Comparison of ENCODE assay signal across 11 cellular contexts in the genomic region with DNA sequence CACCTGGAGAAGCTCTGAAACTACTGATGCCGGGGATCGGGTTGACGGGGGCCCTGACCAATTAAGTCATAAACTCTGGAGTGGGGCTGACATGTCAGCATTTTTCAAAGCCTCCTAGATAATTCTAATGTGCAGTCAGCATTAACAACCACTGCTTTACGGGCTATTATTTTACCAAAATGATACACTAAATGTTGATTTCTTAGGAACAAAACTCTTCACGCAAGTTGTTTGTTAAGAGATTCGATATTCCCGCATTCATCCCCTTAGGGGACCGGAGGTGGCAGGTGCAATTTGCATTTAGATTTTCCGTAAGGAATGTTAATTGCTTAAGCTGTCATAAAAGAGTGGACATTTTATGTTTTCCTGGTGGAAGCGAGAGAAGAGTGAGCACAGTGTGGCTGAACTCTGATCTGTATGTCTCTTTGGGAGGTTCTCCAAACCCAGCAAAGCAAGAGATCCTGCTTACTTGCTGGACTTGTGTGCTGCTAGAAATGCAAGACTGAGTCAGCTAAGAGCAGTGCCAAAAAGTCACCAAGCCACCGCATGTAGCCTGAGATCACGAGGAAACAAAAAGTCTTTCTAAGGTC.
A peak's percentile ranks its signal among the peaks of the same experiment; 100 is the strongest.
DNase-seq lines count a peak whose midpoint lies in the region; ATAC-seq, FAIRE-seq and TF ChIP-seq lines count a peak whose summit lies in the region.
"Had no signal": no experiment of that assay in that cellular context is flagged by ENCODE, and none has a peak within 500 bp of the region (broad histone marks: within the 10 kb centered on the region; RNA-seq: fewer than 3 reads in every experiment).

No MANE protein-coding gene starts in this region.

- no peak overlapping the region for H4K91ac ChIP-seq in neuronal stem cell (ENCODE audit: low read depth, low read length, poor library complexity)

- POLR2A ChIA-PET in A549 (lab: Yijun Ruan, JAX): interaction anchor here (0.6 kb wide), 1 partner anchor 31 kb away, joined by 7 read pairs; no protein-coding TSS in a partner anchor

- WGBS in A549 (ENCODE audit: missing lambda C conversion rate): 71% methylated on average over 12 of the region's 12 CpGs
- no CpG with 5 or more reads among the region's 12 CpGs for WGBS in neuronal stem cell (ENCODE audit: extremely low coverage in 2 of 2, insufficient read length in 2 of 2, insufficient replicate concordance in 1 of 2), 2 donors
- WGBS in smooth muscle cell (ENCODE audit: low lambda C conversion rate): 53% methylated on average over 12 of the region's 12 CpGs

- H4K8ac ChIP-seq in neuronal stem cell (ENCODE audit: low read depth, low read length): no peak overlapping the region

- no peaks in the 10 kb centered on the region for H3K79me1 ChIP-seq in neuronal stem cell (ENCODE audit: low read depth, low read length)

- ATAC-seq in A549: no peak
- ATAC-seq: upper lobe of right lung had no signal

- H3K4me2 ChIP-seq in A549: 0 out of 3 replicates have a peak overlapping the region, but pooled peaks have one; percentile 4
- H3K4me2 ChIP-seq in neuronal stem cell (ENCODE audit: insufficient read depth, low read length, poor library complexity, severe bottlenecking): no peak overlapping the region
- H3K4me2 ChIP-seq in smooth muscle cell: no peak overlapping the region
- H3K4me2 ChIP-seq: BLaER1 had no signal

- H2AFZ ChIP-seq in neuronal stem cell (ENCODE audit: low read length): no peak overlapping the region
- no peak overlapping the region for H2AFZ ChIP-seq in smooth muscle cell (ENCODE audit: low read depth)

- H3K4me3 ChIP-seq in A549 (no peak overlapping the region), SJCRH30 (peak overlapping the region; percentile 22), neuronal stem cell (ENCODE audit: low read length in 2 of 2) (no peak overlapping the region), smooth muscle cell (no peak overlapping the region)
- H3K4me3 ChIP-seq: BLaER1, upper lobe of right lung had no signal

- H3K27ac ChIP-seq in A549 (peak overlapping the region; percentile 11 to 15; a peak in 4 of 6 replicates), SJCRH30 (peak overlapping the region; percentile 4; the same call in 1 of the 2 replicates), neuronal stem cell (replicated peaks; ENCODE audit: low read length) (no peak overlapping the region), smooth muscle cell (ENCODE audit: low read depth) (no peak overlapping the region)
- H3K27ac ChIP-seq: BLaER1, upper lobe of right lung had no signal

- H3F3A ChIP-seq in smooth muscle cell (ENCODE audit: low read depth): no peaks in the 10 kb centered on the region

- no peak for TF ChIP-seq POLR2A in A549 (IDR thresholded peaks at IDR 0.05; ENCODE audit: low read length)

- H4K20me1 ChIP-seq in smooth muscle cell (ENCODE audit: low read depth): no peaks in the 10 kb centered on the region
- H4K20me1 ChIP-seq: BLaER1 had no signal

- no peak overlapping the region for H2BK12ac ChIP-seq in neuronal stem cell (ENCODE audit: low read length)

- no peak overlapping the region for H2BK120ac ChIP-seq in neuronal stem cell (ENCODE audit: low read depth, low read length)

- H3K9me3 ChIP-seq in A549: no peaks in the 10 kb centered on the region
- H3K9me3 ChIP-seq in SJCRH30 (replicated peaks): 0 out of 2 replicates have a peak, but pooled peaks cover 4% of the 10 kb centered on the region
- H3K9me3 ChIP-seq in neuronal stem cell (replicated peaks in 1 of 2; ENCODE audit: control insufficient read depth in 2 of 2, insufficient read depth in 1 of 2, low read depth in 1 of 2, low read length in 2 of 2): no peaks in the 10 kb centered on the region
- no peaks in the 10 kb centered on the region for H3K9me3 ChIP-seq in smooth muscle cell (replicated peaks; ENCODE audit: low read depth)
- H3K9me3 ChIP-seq: BLaER1, upper lobe of right lung had no signal

- DNase-seq in A549 (ENCODE audit: low read depth in 1 of 2, low spot score in 1 of 2) (no peak), LHCN-M2 (ENCODE audit: low read depth) (peak; percentile 79), SJCRH30 (peak; percentile 31 to 55), kidney tubule cell (ENCODE audit: low spot score) (peak; percentile 87), amniotic stem cell (lab: John Stamatoyannopoulos, UW) (no peak), urothelium cell line (ENCODE audit: low spot score) (no peak), neuronal stem cell (ENCODE audit: low spot score) (no peak), smooth muscle cell (lab: John Stamatoyannopoulos, UW; ENCODE audit: unreplicated experiment) (no peak)
- DNase-seq: effector memory CD4-positive, alpha-beta T cell; upper lobe of right lung had no signal

- TF ChIP-seq CTCF in A549 (IDR thresholded peaks at IDR 0.05): no peak
- TF ChIP-seq CTCF in smooth muscle cell (IDR thresholded peaks at IDR 0.05; ENCODE audit: borderline replicate concordance, insufficient read depth, poor library complexity, severe bottlenecking): no peak

- H3K4me1 ChIP-seq in A549: peaks cover 11% of the 10 kb centered on the region; the same call in 1 of the 3 replicates
- H3K4me1 ChIP-seq in SJCRH30: peaks cover 19% of the 10 kb centered on the region
- no peaks in the 10 kb centered on the region for H3K4me1 ChIP-seq in neuronal stem cell (ENCODE audit: control insufficient read depth in 2 of 2, insufficient read depth in 1 of 2, low read depth in 1 of 2, low read length in 2 of 2)
- peaks cover 5% of the 10 kb centered on the region for H3K4me1 ChIP-seq in smooth muscle cell (ENCODE audit: low read depth)
- H3K4me1 ChIP-seq: upper lobe of right lung had no signal

- no peak overlapping the region for H3K4ac ChIP-seq in neuronal stem cell (ENCODE audit: low read length)

- TF ChIP-seq EP300 in A549 (IDR thresholded peaks at IDR 0.05): no peak

- H3K18ac ChIP-seq in neuronal stem cell (ENCODE audit: low read length): no peak overlapping the region

- CTCF ChIA-PET in A549 (lab: Yijun Ruan, JAX): interaction anchor here (0.6 to 1.0 kb wide), 4 partner anchors 9 to 98 kb away, joined by 3 read pairs; no protein-coding TSS in a partner anchor

- no peak for TF ChIP-seq RAD21 in A549 (conservative IDR thresholded peaks at IDR 0.05 in 1 of 2, IDR thresholded peaks at IDR 0.05 in 1 of 2)

- H3K9ac ChIP-seq in neuronal stem cell (ENCODE audit: low read depth, low read length, poor library complexity) (no peak overlapping the region), smooth muscle cell (ENCODE audit: low read depth) (no peak overlapping the region)
- H3K9ac ChIP-seq: BLaER1 had no signal

- H2BK15ac ChIP-seq in neuronal stem cell (ENCODE audit: low read length): no peak overlapping the region

- H3K14ac ChIP-seq in neuronal stem cell (ENCODE audit: low read length): no peak overlapping the region

- H3K27me3 ChIP-seq in SJCRH30 (no peaks in the 10 kb centered on the region), neuronal stem cell (ENCODE audit: control insufficient read depth in 3 of 3, insufficient read depth in 3 of 3, low read depth in 1 of 3, low read length in 3 of 3) (no peaks in the 10 kb centered on the region), smooth muscle cell (ENCODE audit: low read depth) (peaks cover 6% of the 10 kb centered on the region)
- H3K27me3 ChIP-seq: BLaER1, upper lobe of right lung had no signal

- no peak overlapping the region for H2BK5ac ChIP-seq in neuronal stem cell (ENCODE audit: low read length)

- no peak overlapping the region for H3K23ac ChIP-seq in neuronal stem cell (ENCODE audit: low read depth, low read length, poor library complexity)

- H3K79me2 ChIP-seq in smooth muscle cell (ENCODE audit: low read depth): no peaks in the 10 kb centered on the region

- no peak overlapping the region for H2AK5ac ChIP-seq in neuronal stem cell (ENCODE audit: low read depth, low read length)

- H3K36me3 ChIP-seq in SJCRH30: no peaks in the 10 kb centered on the region
- no peaks in the 10 kb centered on the region for H3K36me3 ChIP-seq in neuronal stem cell (replicated peaks in 1 of 2; ENCODE audit: control insufficient read depth in 2 of 2, insufficient read depth in 2 of 2, low read length in 2 of 2)
- H3K36me3 ChIP-seq in smooth muscle cell (ENCODE audit: low read depth): no peaks in the 10 kb centered on the region
- H3K36me3 ChIP-seq: BLaER1, upper lobe of right lung had no signal

- FAIRE-seq in A549 (lab: Jason Lieb, UNC): no peak
- FAIRE-seq in urothelium cell line (lab: Jason Lieb, UNC): no peak

TF ChIP-seq in A549, 52 proteins besides CTCF, POLR2A, EP300 and RAD21:
- TF ChIP-seq CHD4 (IDR thresholded peaks at IDR 0.05; ENCODE audit: borderline replicate concordance): no peak
- no peak for TF ChIP-seq CEBPB (IDR thresholded peaks at IDR 0.05)
- TF ChIP-seq SMC3 (IDR thresholded peaks at IDR 0.05): no peak
- TF ChIP-seq, protein P1, sequence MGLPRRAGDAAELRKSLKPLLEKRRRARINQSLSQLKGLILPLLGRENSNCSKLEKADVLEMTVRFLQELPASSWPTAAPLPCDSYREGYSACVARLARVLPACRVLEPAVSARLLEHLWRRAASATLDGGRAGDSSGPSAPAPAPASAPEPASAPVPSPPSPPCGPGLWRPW (IDR thresholded peaks at IDR 0.05): no peak
- TF ChIP-seq MYC (IDR thresholded peaks at IDR 0.05; ENCODE audit: borderline replicate concordance, low read length): no peak
- no peak for TF ChIP-seq EHMT2 (IDR thresholded peaks at IDR 0.05; ENCODE audit: low read depth)
- TF ChIP-seq RCOR1 (IDR thresholded peaks at IDR 0.05; ENCODE audit: low read depth, low read length): no peak
- TF ChIP-seq, protein P2, sequence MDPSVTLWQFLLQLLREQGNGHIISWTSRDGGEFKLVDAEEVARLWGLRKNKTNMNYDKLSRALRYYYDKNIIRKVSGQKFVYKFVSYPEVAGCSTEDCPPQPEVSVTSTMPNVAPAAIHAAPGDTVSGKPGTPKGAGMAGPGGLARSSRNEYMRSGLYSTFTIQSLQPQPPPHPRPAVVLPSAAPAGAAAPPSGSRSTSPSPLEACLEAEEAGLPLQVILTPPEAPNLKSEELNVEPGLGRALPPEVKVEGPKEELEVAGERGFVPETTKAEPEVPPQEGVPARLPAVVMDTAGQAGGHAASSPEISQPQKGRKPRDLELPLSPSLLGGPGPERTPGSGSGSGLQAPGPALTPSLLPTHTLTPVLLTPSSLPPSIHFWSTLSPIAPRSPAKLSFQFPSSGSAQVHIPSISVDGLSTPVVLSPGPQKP (IDR thresholded peaks at IDR 0.05; ENCODE audit: low read depth, low read length): no peak
- no peak for TF ChIP-seq RFX5 (IDR thresholded peaks at IDR 0.05)
- no peak for TF ChIP-seq RARB (CRISPR knock-in tag; IDR thresholded peaks at IDR 0.05)
- TF ChIP-seq ESRRA (IDR thresholded peaks at IDR 0.05; ENCODE audit: borderline replicate concordance, low read length): no peak
- no peak for TF ChIP-seq KDM1A (IDR thresholded peaks at IDR 0.05; ENCODE audit: low read depth)
- TF ChIP-seq ZNF302 (CRISPR knock-in tag; IDR thresholded peaks at IDR 0.05): no peak
- no peak for TF ChIP-seq ZFP36 (IDR thresholded peaks at IDR 0.05; ENCODE audit: borderline replicate concordance, partially characterized antibody)
- TF ChIP-seq MAZ (IDR thresholded peaks at IDR 0.05; ENCODE audit: borderline replicate concordance, low read depth, low read length): no peak

Comparison
In these comparisons a context has a peak if more than half of its experiments do, and no peak if none do; other contexts are left out.
1. DNase-seq: peak in LHCN-M2 (single experiment), SJCRH30 (2 of 2) and kidney tubule cell (single experiment); none in A549 (0 of 2), amniotic stem cell (single experiment), urothelium cell line (single experiment), neuronal stem cell (single experiment) and smooth muscle cell (single experiment).
2. H3K27ac ChIP-seq: peak in A549 (2 of 2) and SJCRH30 (single experiment); none in neuronal stem cell (single experiment) and smooth muscle cell (single experiment).